In genomic region chr2:192162392-192163042, GRCh38 we compare ENCODE assay signal across 7 cellular contexts. TPM values are rescaled to one million over a fixed set of nuclear protein-coding genes. Genes with fewer than 3 reads are reported as not detected.
A peak's percentile ranks its signal among the peaks of the same experiment; 100 is the strongest.
DNase-seq lines count a peak whose midpoint lies in the region; ATAC-seq, FAIRE-seq and TF ChIP-seq lines count a peak whose summit lies in the region.

No MANE protein-coding gene starts in this region.

- FAIRE-seq in bronchial epithelial cell (lab: Jason Lieb, UNC), result no peak

- H3K36me3 ChIP-seq in bronchial epithelial cell (ENCODE audit: control insufficient read depth, insufficient read depth, low read length) (no peaks in the 10 kb centered on the region), kidney epithelial cell (ENCODE audit: control insufficient read depth, insufficient read depth, low read length) (no peaks in the 10 kb centered on the region)

- H3K4me3 ChIP-seq in GM12875 (ENCODE audit: low read depth, low read length) (no peak overlapping the region), bronchial epithelial cell (ENCODE audit: low read depth, low read length) (no peak overlapping the region), kidney epithelial cell (ENCODE audit: low read depth, low read length) (no peak overlapping the region)

- H3K27me3 ChIP-seq in bronchial epithelial cell (ENCODE audit: control insufficient read depth, insufficient read depth, low read length), result no peaks in the 10 kb centered on the region
- H3K27me3 ChIP-seq in kidney epithelial cell (ENCODE audit: control insufficient read depth, insufficient read depth, low read length), result no peaks in the 10 kb centered on the region

- peak; percentile 84 for ATAC-seq in HG02642 (IDR thresholded peaks at IDR 0.05; ENCODE audit: poor library complexity, unreplicated experiment)

- H3K27ac ChIP-seq in VCaP, result no peak overlapping the region

- peak; percentile 55 for DNase-seq in NCI-H2029 treated with DMSO at 0.1 percent for 48 hours (lab: John Stamatoyannopoulos, UW)
- peak; percentile 44 for DNase-seq in bronchial epithelial cell (ENCODE audit: low read depth)
- no peak for DNase-seq in kidney epithelial cell (ENCODE audit: low read depth)
- DNase-seq in stimulated activated CD4-positive, alpha-beta T cell treated with anti-CD3 and anti-CD28 coated beads, Interleukin-2, amount 100 ng/mL, for 24 hours, result peak; percentile 62 to 78

- TF ChIP-seq CTCF in GM12875 (IDR thresholded peaks at IDR 0.05; ENCODE audit: borderline replicate concordance, insufficient read depth, low read depth, low read length), result peak; percentile 69
- peak; percentile 86 for TF ChIP-seq CTCF in VCaP (conservative IDR thresholded peaks at IDR 0.05)
- peak; percentile 69 for TF ChIP-seq CTCF in bronchial epithelial cell (IDR thresholded peaks at IDR 0.05; ENCODE audit: insufficient read depth, low read length, severe bottlenecking)
- TF ChIP-seq CTCF in kidney epithelial cell (IDR thresholded peaks at IDR 0.05; ENCODE audit: insufficient read depth, low read length, poor library complexity, severe bottlenecking), result peak; percentile 85

RNA-seq across cellular contexts. Expression of gene TMEFF2, which starts 32.2 kb away (rescaled TPM):
- total RNA-seq in bronchial epithelial cell (not detected in 2 replicates), kidney epithelial cell (not detected in 2 replicates)
